Comparison of ENCODE assay signal across 9 cellular contexts in genomic region chr7:103656221-103656620, GRCh38.
"Had no signal": no experiment of that assay in that cellular context is flagged by ENCODE, and none has a peak within 500 bp of the region (broad histone marks: within the 10 kb centered on the region; RNA-seq: fewer than 3 reads in every experiment).

No MANE protein-coding gene starts in this region.

- H3K9me3 ChIP-seq: HAP-1 had no signal

- H3K36me3 ChIP-seq: HAP-1 had no signal

- H3K4me3 ChIP-seq: GM23338, HAP-1 had no signal

- DNase-seq: H7, HFFc6, KBM-7 had no signal

- H3K4me2 ChIP-seq: GM23338 had no signal

- H2AFZ ChIP-seq: GM23338 had no signal

- ATAC-seq: GM23338, HCT116, HepG2 had no signal

- FAIRE-seq: H1, HepG2 had no signal

- H3K27ac ChIP-seq: HL-60 had no signal
